17 cellular contexts compared by ENCODE assay signal in the genomic region with DNA sequence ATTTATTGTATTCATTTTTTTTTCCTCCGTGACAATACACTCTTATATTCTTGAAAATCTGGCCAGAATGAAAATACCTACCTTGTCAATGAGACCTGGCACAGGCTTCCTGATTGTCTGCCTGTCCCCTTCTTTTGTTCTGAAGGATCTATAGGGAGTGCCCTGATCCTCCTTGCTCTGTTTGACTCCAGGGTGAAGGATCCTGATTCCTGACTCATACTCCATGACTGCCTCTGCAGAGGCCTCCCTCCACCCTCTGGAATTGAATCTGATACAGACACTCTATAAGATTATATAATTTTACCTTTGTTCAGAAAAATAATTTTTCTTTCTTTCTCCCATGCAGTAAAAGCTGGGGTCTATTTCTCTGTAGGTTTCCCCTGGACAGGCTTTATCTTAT.
DNase-seq lines count a peak whose midpoint lies in the region; ATAC-seq, FAIRE-seq and TF ChIP-seq lines count a peak whose summit lies in the region.
"Had no signal": no experiment of that assay in that cellular context is flagged by ENCODE, and none has a peak within 500 bp of the region (broad histone marks: within the 10 kb centered on the region; RNA-seq: fewer than 3 reads in every experiment).

No MANE protein-coding gene starts in this region.

- H3K36me3 ChIP-seq in HUES48 (ENCODE audit: control insufficient read depth, insufficient read depth, low read length) (no peaks in the 10 kb centered on the region), astrocyte (ENCODE audit: insufficient read depth, low read length) (no peaks in the 10 kb centered on the region), mesenchymal stem cell (ENCODE audit: control insufficient read depth in 1 of 2, insufficient read depth in 2 of 2, low read depth in 1 of 2, low read length in 2 of 2) (peaks cover 0 to 37% of the 10 kb centered on the region in 2 experiments)
- H3K36me3 ChIP-seq: colonic mucosa, prostate gland, spleen, upper lobe of left lung had no signal

- H3K4me3 ChIP-seq in HUES48 (ENCODE audit: low read depth, low read length): no peak overlapping the region
- H3K4me3 ChIP-seq in astrocyte (ENCODE audit: insufficient read depth, low read depth, low read length): no peak overlapping the region
- H3K4me3 ChIP-seq in mesenchymal stem cell (ENCODE audit: insufficient read depth in 1 of 2, low read depth in 1 of 2, low read length in 2 of 2): no peak overlapping the region
- H3K4me3 ChIP-seq: colonic mucosa, prostate gland, spleen, upper lobe of left lung had no signal

- no peak for TF ChIP-seq CTCF in astrocyte (IDR thresholded peaks at IDR 0.05; ENCODE audit: insufficient read depth, low read depth, low read length)

- H3K4me1 ChIP-seq in HUES48 (ENCODE audit: control insufficient read depth, insufficient read depth, low read length) (peaks cover 32% of the 10 kb centered on the region), astrocyte (ENCODE audit: insufficient read depth, low read length) (peaks cover 17% of the 10 kb centered on the region), mesenchymal stem cell (ENCODE audit: control insufficient read depth, insufficient read depth, low read depth, low read length) (peaks cover 2% of the 10 kb centered on the region)
- H3K4me1 ChIP-seq: colonic mucosa, prostate gland, spleen, upper lobe of left lung had no signal

- no peak overlapping the region for H3K4ac ChIP-seq in mesenchymal stem cell (ENCODE audit: low read depth in 1 of 2, low read length in 2 of 2)

- peak overlapping the region; percentile 34 for H3K27ac ChIP-seq in HUES48 (ENCODE audit: low read depth, low read length)
- H3K27ac ChIP-seq in astrocyte (ENCODE audit: low read depth, low read length): no peak overlapping the region
- no peak overlapping the region for H3K27ac ChIP-seq in mesenchymal stem cell (ENCODE audit: low read length, poor library complexity, severe bottlenecking)
- H3K27ac ChIP-seq: colonic mucosa, prostate gland, spleen, upper lobe of left lung had no signal

- DNase-seq in AG20443 (ENCODE audit: low spot score): peak; percentile 41
- no peak for DNase-seq in astrocyte (ENCODE audit: low read depth)
- no peak for DNase-seq in mesenchymal stem cell
- DNase-seq in NCI-H524 (lab: John Stamatoyannopoulos, UW): no peak
- DNase-seq in cerebellar cortex (ENCODE audit: low spot score): no peak
- DNase-seq: colonic mucosa; COR-L47; kidney; NCI-H1694 treated with DMSO at 0.1 percent for 48 hours; NCI-H524 treated with DMSO at 0.1 percent for 48 hours; spleen; stimulated activated naive CD8-positive, alpha-beta T cell treated with anti-CD3 and anti-CD28 coated beads, Interleukin-15, Interleukin-2, amounts not matched to agents 100 U/mL and 50 U/mL, for 24 hours; upper lobe of left lung had no signal

- no peak overlapping the region for H3K9ac ChIP-seq in HUES48 (ENCODE audit: low read depth, low read length)
- H3K9ac ChIP-seq in astrocyte (ENCODE audit: low read length): no peak overlapping the region
- no peak overlapping the region for H3K9ac ChIP-seq in mesenchymal stem cell (ENCODE audit: low read length)

- H3K79me1 ChIP-seq in mesenchymal stem cell (replicated peaks; ENCODE audit: low read length, poor library complexity, severe bottlenecking): peaks cover 2% of the 10 kb centered on the region

- H2AK5ac ChIP-seq in mesenchymal stem cell (ENCODE audit: low read length, severe bottlenecking): peak overlapping the region; percentile 54

- no peak overlapping the region for H3K14ac ChIP-seq in mesenchymal stem cell (ENCODE audit: low read length in 2 of 2)

- ATAC-seq in GM21390 (IDR thresholded peaks at IDR 0.05; ENCODE audit: unreplicated experiment) (no peak), HG02885 (IDR thresholded peaks at IDR 0.05; ENCODE audit: poor library complexity, unreplicated experiment) (no peak)
- ATAC-seq: stimulated activated naive CD8-positive, alpha-beta T cell treated with anti-CD3 and anti-CD28 coated beads, Interleukin-15, Interleukin-2, amounts not matched to agents 100 U/mL and 50 U/mL, for 24 hours had no signal

- H3K4me2 ChIP-seq in astrocyte (ENCODE audit: low read length) (no peak overlapping the region), mesenchymal stem cell (ENCODE audit: low read length, poor library complexity, severe bottlenecking) (no peak overlapping the region)

- no peaks in the 10 kb centered on the region for H3K79me2 ChIP-seq in astrocyte (ENCODE audit: insufficient read depth, low read length)

- H2AFZ ChIP-seq in astrocyte (ENCODE audit: low read depth, low read length): no peak overlapping the region
- H2AFZ ChIP-seq in mesenchymal stem cell (ENCODE audit: low read depth, low read length): no peak overlapping the region

- no peak overlapping the region for H2BK15ac ChIP-seq in mesenchymal stem cell (ENCODE audit: low read depth, poor library complexity, severe bottlenecking)

- no peaks in the 10 kb centered on the region for H3K27me3 ChIP-seq in HUES48 (ENCODE audit: control insufficient read depth, insufficient read depth, low read length)
- H3K27me3 ChIP-seq in astrocyte (ENCODE audit: insufficient read depth, low read length): no peaks in the 10 kb centered on the region
- H3K27me3 ChIP-seq in mesenchymal stem cell (ENCODE audit: control insufficient read depth in 1 of 2, insufficient read depth in 1 of 2, low read length in 2 of 2): no peaks in the 10 kb centered on the region
- H3K27me3 ChIP-seq: colonic mucosa, spleen, upper lobe of left lung had no signal

- 100% methylated on average over 1 of the region's 1 CpG for WGBS in mesenchymal stem cell

- no peaks in the 10 kb centered on the region for H3K9me3 Mint-ChIP-seq in astrocyte (ENCODE audit: unreplicated experiment)

- H4K91ac ChIP-seq in mesenchymal stem cell (ENCODE audit: low read length): no peak overlapping the region

- H4K20me1 ChIP-seq in astrocyte (ENCODE audit: insufficient read depth, low read length): no peaks in the 10 kb centered on the region

- H2BK120ac ChIP-seq in mesenchymal stem cell (ENCODE audit: low read depth, low read length): no peak overlapping the region

- no peak overlapping the region for H3K18ac ChIP-seq in mesenchymal stem cell (ENCODE audit: low read depth in 1 of 2, low read length in 2 of 2)

- no peaks in the 10 kb centered on the region for H3K9me3 ChIP-seq in HUES48 (ENCODE audit: control insufficient read depth, insufficient read depth, low read length)
- H3K9me3 ChIP-seq in astrocyte (ENCODE audit: insufficient read depth, low read depth, low read length): no peaks in the 10 kb centered on the region
- no peaks in the 10 kb centered on the region for H3K9me3 ChIP-seq in mesenchymal stem cell (ENCODE audit: control insufficient read depth, low read length)
- H3K9me3 ChIP-seq: colonic mucosa, prostate gland, spleen, upper lobe of left lung had no signal

- no peaks in the 10 kb centered on the region for H3K27me3 Mint-ChIP-seq in astrocyte (ENCODE audit: low read depth, unreplicated experiment)

- no peaks in the 10 kb centered on the region for H3K36me3 Mint-ChIP-seq in astrocyte (ENCODE audit: low read depth, unreplicated experiment)

- no peak overlapping the region for H3K4me3 Mint-ChIP-seq in astrocyte (ENCODE audit: unreplicated experiment)

- H3K27ac Mint-ChIP-seq in astrocyte (ENCODE audit: unreplicated experiment): peak overlapping the region; percentile 91

- H3K4me1 Mint-ChIP-seq in astrocyte (ENCODE audit: low read depth, unreplicated experiment): peaks cover 17% of the 10 kb centered on the region

- no peak overlapping the region for H3K23ac ChIP-seq in mesenchymal stem cell (ENCODE audit: low read length in 2 of 2)

- FAIRE-seq in astrocyte (lab: Jason Lieb, UNC): no peak

- no peak overlapping the region for H2BK12ac ChIP-seq in mesenchymal stem cell (ENCODE audit: low read length in 2 of 2)

- no peak overlapping the region for H2BK5ac ChIP-seq in mesenchymal stem cell (ENCODE audit: low read depth, low read length, poor library complexity, severe bottlenecking)

- H4K8ac ChIP-seq in mesenchymal stem cell (ENCODE audit: low read length): no peak overlapping the region
